Comparison of ENCODE assay signal across 35 cellular contexts in genomic region chr6:87053312-87053711, GRCh38. TPM values are rescaled to one million over a fixed set of nuclear protein-coding genes. Genes with fewer than 3 reads are reported as not detected.
"Had no signal": no experiment of that assay in that cellular context is flagged by ENCODE, and none has a peak within 500 bp of the region (broad histone marks: within the 10 kb centered on the region; RNA-seq: fewer than 3 reads in every experiment).

No MANE protein-coding gene starts in this region.

- H3K27ac ChIP-seq: Peyer's patch, SJCRH30, SK-N-MC had no signal

- H3K4me1 ChIP-seq: Peyer's patch had no signal

- H3K9me3 Mint-ChIP-seq: T-cell had no signal

- H3K27me3 ChIP-seq: Peyer's patch, SJCRH30 had no signal

- ATAC-seq: PC-3, SK-N-SH treated with all-trans-retinoic acid at 6 μM for 48 hours, T-cell had no signal

- H3K4me3 Mint-ChIP-seq: T-cell had no signal

- H3K4me3 ChIP-seq: Peyer's patch, SJCRH30, SK-N-MC had no signal

- H3K36me3 Mint-ChIP-seq: T-cell had no signal

- H3K9me3 ChIP-seq: Peyer's patch, SJCRH30 had no signal

- H3K36me3 ChIP-seq: Peyer's patch, SJCRH30 had no signal

- DNase-seq: Karpas-422; NCI-H1048; NCI-H1092 treated with DMSO at 0.1 percent for 48 hours; NCI-H1105 treated with DMSO at 0.1 percent for 48 hours; NCI-H1417; NCI-H1436; NCI-H146; NCI-H1694; NCI-H187; NCI-H1930; NCI-H2029 treated with DMSO at 0.1 percent for 48 hours; NCI-H2081 treated with DMSO at 0.1 percent for 48 hours; NCI-H2107; NCI-H2171; NCI-H226; NCI-H446 treated with DMSO at 0.1 percent for 48 hours; NCI-H510A; NCI-H524; NCI-H526; NCI-H69; NCI-H748 treated with DMSO at 0.1 percent for 48 hours; NCI-H82; NK-92 treated with Interleukin-12 subunit alpha and Interleukin-12 subunit beta, amount 100 ng/mL, for 24 hours; PC-3; Peyer's patch; RPMI8226; SHP77; SIG-M5; SJCRH30; T-cell had no signal

- H3K27ac Mint-ChIP-seq: T-cell had no signal

RNA-seq across cellular contexts. Expression of gene CGA, which starts 41.6 kb away (rescaled TPM):
- total RNA-seq: LHCN-M2; MCF 10A; PC-3; Peyer's patch; SJCRH30; T-cell; T-helper 1 cell treated with Interleukin-12 subunit alpha and Interleukin-12 subunit beta and Interleukin-4 antibody, amounts not matched to agents 30 ng/mL and 1 ng/mL, for 36 hours had no signal
